ENCODE assay signal across 28 cellular contexts in genomic region chr12:117506333-117506732, GRCh38.
"Had no signal": no experiment of that assay in that cellular context is flagged by ENCODE, and none has a peak within 500 bp of the region (broad histone marks: within the 10 kb centered on the region; RNA-seq: fewer than 3 reads in every experiment).

No MANE protein-coding gene starts in this region.

- H3K27ac ChIP-seq: neutrophil, parathyroid adenoma, psoas muscle, skin epidermis, spleen, thoracic aorta, thyroid gland, tibial nerve, upper lobe of left lung, vagina had no signal

- H3K4me1 ChIP-seq: parathyroid adenoma, spleen, tibial nerve, vagina had no signal

- H3K9me3 ChIP-seq: neutrophil, psoas muscle, spleen, thoracic aorta, thyroid gland, upper lobe of left lung, vagina had no signal

- H3K4me3 ChIP-seq: psoas muscle, skin epidermis, smooth muscle cell, spleen, thoracic aorta, thyroid gland, tibial nerve, upper lobe of left lung, vagina had no signal

- H3K36me3 ChIP-seq: neutrophil, spleen, thoracic aorta, thyroid gland, tibial nerve, upper lobe of left lung, vagina had no signal

- DNase-seq: naive thymus-derived CD8-positive, alpha-beta T cell; nephron progenitor cell; nucleus accumbens; posterior cingulate gyrus; psoas muscle; right cardiac atrium; spleen; stimulated activated CD4-positive, alpha-beta T cell treated with anti-CD3 and anti-CD28 coated beads, Interleukin-12 subunit alpha, Interleukin-12 subunit beta, amount 100 ng/mL, for 4 hours; stimulated activated CD4-positive, alpha-beta T cell treated with anti-CD3 and anti-CD28 coated beads, Interleukin-1b, Interleukin-23, amount 100 ng/mL, for 48 hours; stimulated activated CD4-positive, alpha-beta T cell treated with anti-CD3 and anti-CD28 coated beads, Interleukin-4, amount 100 ng/mL, for 1 hour; stimulated activated CD4-positive, alpha-beta T cell treated with anti-CD3 and anti-CD28 coated beads, Interleukin-4, amount 100 ng/mL, for 4 hours; stimulated activated CD8-positive, alpha-beta memory T cell treated with anti-CD3 and anti-CD28 coated beads, Interleukin-4, amount 100 ng/mL, for 48 hours; stimulated activated naive CD4-positive, alpha-beta T cell; stimulated activated naive CD8-positive, alpha-beta T cell treated with anti-CD3 and anti-CD28 coated beads, Interleukin-15, amount 100 ng/mL, for 72 hours; stimulated activated naive CD8-positive, alpha-beta T cell treated with anti-CD3 and anti-CD28 coated beads, Interleukin-15, Interleukin-2, amounts not matched to agents 100 U/mL and 50 U/mL, for 24 hours; thyroid gland; trophoblast cell; upper lobe of left lung had no signal

- ATAC-seq: naive thymus-derived CD8-positive, alpha-beta T cell; natural killer cell treated with Interleukin-12 subunit alpha and Interleukin-12 subunit beta and Interleukin-15 and Interleukin-18, amount 100 ng/mL, for 72 hours; psoas muscle; right cardiac atrium; sciatic nerve; stimulated activated memory B cell treated with anti-CD40 and anti-IgM and Interleukin-4, amounts not matched to agents 10 μg/mL and 1 μg/mL and 100 μg/mL, for 72 hours; stimulated activated naive CD8-positive, alpha-beta T cell treated with anti-CD3 and anti-CD28 coated beads, Interleukin-15, amount 100 ng/mL, for 72 hours; stimulated activated naive CD8-positive, alpha-beta T cell treated with anti-CD3 and anti-CD28 coated beads, Interleukin-15, Interleukin-2, amounts not matched to agents 100 U/mL and 50 U/mL, for 24 hours had no signal

- H3K27me3 ChIP-seq: thyroid gland, tibial nerve, upper lobe of left lung, vagina had no signal
